Comparison of ENCODE assay signal across 10 cellular contexts in genomic region chr7:30143748-30144251, GRCh38. TPM values are rescaled to one million over a fixed set of nuclear protein-coding genes. Genes with fewer than 3 reads are reported as not detected.
A peak's percentile ranks its signal among the peaks of the same experiment; 100 is the strongest.
DNase-seq lines count a peak whose midpoint lies in the region; ATAC-seq and TF ChIP-seq lines count a peak whose summit lies in the region.
"Had no signal": no experiment of that assay in that cellular context is flagged by ENCODE, and none has a peak within 500 bp of the region (broad histone marks: within the 10 kb centered on the region; RNA-seq: fewer than 3 reads in every experiment).

No MANE protein-coding gene starts in this region.

- no peak overlapping the region for H3K4me3 ChIP-seq in neuronal stem cell (ENCODE audit: low read length in 2 of 2)

- no peak overlapping the region for H4K8ac ChIP-seq in neuronal stem cell (ENCODE audit: low read depth, low read length)

- H3K4me1 ChIP-seq in neuronal stem cell (ENCODE audit: control insufficient read depth in 2 of 2, insufficient read depth in 1 of 2, low read depth in 1 of 2, low read length in 2 of 2) = peaks cover 0 to 3% of the 10 kb centered on the region in 2 donors

- H3K36me3 Mint-ChIP-seq in nephron (ENCODE audit: low read depth) = no peaks in the 10 kb centered on the region

- H3K9ac ChIP-seq in neuronal stem cell (ENCODE audit: low read depth, low read length, poor library complexity) = no peak overlapping the region

- no peaks in the 10 kb centered on the region for H3K9me3 Mint-ChIP-seq in nephron

- no peak overlapping the region for H4K91ac ChIP-seq in neuronal stem cell (ENCODE audit: low read depth, low read length, poor library complexity)

- H3K23ac ChIP-seq in neuronal stem cell (ENCODE audit: low read depth, low read length, poor library complexity) = no peak overlapping the region

- H3K4me1 Mint-ChIP-seq in nephron = peaks cover 32% of the 10 kb centered on the region

- no peaks in the 10 kb centered on the region for H3K79me1 ChIP-seq in neuronal stem cell (ENCODE audit: low read depth, low read length)

- no peak overlapping the region for H3K27ac ChIP-seq in neuronal stem cell (replicated peaks; ENCODE audit: low read length)

- DNase-seq in EL = peak; percentile 37
- peak; percentile 95 for DNase-seq in NCI-H187 treated with DMSO at 0.1 percent for 48 hours (lab: John Stamatoyannopoulos, UW)
- peak; percentile 27 for DNase-seq in amniotic epithelial cell (ENCODE audit: low read depth)
- DNase-seq in GOT3 (lab: John Stamatoyannopoulos, UW) = no peak
- DNase-seq in neuronal stem cell (ENCODE audit: low spot score) = no peak
- DNase-seq: activated CD4-positive, alpha-beta T cell treated with anti-CD3 and anti-CD28 coated beads, Interleukin-2, amount 50 U/mL, for 48 hours; stimulated activated CD4-positive, alpha-beta T cell treated with anti-CD3 and anti-CD28 coated beads, Interleukin-4, amount 100 ng/mL, for 4 hours had no signal

- H3K9me3 ChIP-seq in neuronal stem cell (replicated peaks in 1 of 2; ENCODE audit: control insufficient read depth in 2 of 2, insufficient read depth in 1 of 2, low read depth in 1 of 2, low read length in 2 of 2) = no peaks in the 10 kb centered on the region

- WGBS in neuronal stem cell (ENCODE audit: extremely low coverage in 2 of 2, insufficient read length in 2 of 2, insufficient replicate concordance in 1 of 2), 2 donors = no CpG with 5 or more reads among the region's 1 CpG

- H2BK5ac ChIP-seq in neuronal stem cell (ENCODE audit: low read length) = no peak overlapping the region

- no peak overlapping the region for H3K14ac ChIP-seq in neuronal stem cell (ENCODE audit: low read length)

- no peaks in the 10 kb centered on the region for H3K36me3 ChIP-seq in neuronal stem cell (replicated peaks in 1 of 2; ENCODE audit: control insufficient read depth in 2 of 2, insufficient read depth in 2 of 2, low read length in 2 of 2)

- H3K18ac ChIP-seq in neuronal stem cell (ENCODE audit: low read length) = no peak overlapping the region

- H2AK5ac ChIP-seq in neuronal stem cell (ENCODE audit: low read depth, low read length) = no peak overlapping the region

- ATAC-seq in GM19035 (IDR thresholded peaks at IDR 0.05; ENCODE audit: unreplicated experiment) (no peak), HG03342 (IDR thresholded peaks at IDR 0.05; ENCODE audit: unreplicated experiment) (no peak)

- H3K4ac ChIP-seq in neuronal stem cell (ENCODE audit: low read length) = no peak overlapping the region

- no peak for TF ChIP-seq CTCF in nephron (IDR thresholded peaks at IDR 0.05; ENCODE audit: unreplicated experiment in 3 of 3)

- H2BK12ac ChIP-seq in neuronal stem cell (ENCODE audit: low read length) = no peak overlapping the region

- H3K4me3 Mint-ChIP-seq in nephron = no peak overlapping the region

- no peak overlapping the region for H3K4me2 ChIP-seq in neuronal stem cell (ENCODE audit: insufficient read depth, low read length, poor library complexity, severe bottlenecking)

- H2BK15ac ChIP-seq in neuronal stem cell (ENCODE audit: low read length) = no peak overlapping the region

- peak overlapping the region; percentile 56 to 89 (median 82) for H3K27ac Mint-ChIP-seq in nephron

- no peaks in the 10 kb centered on the region for H3K27me3 Mint-ChIP-seq in nephron (ENCODE audit: low read depth)

- no peaks in the 10 kb centered on the region for H3K27me3 ChIP-seq in neuronal stem cell (ENCODE audit: control insufficient read depth in 3 of 3, insufficient read depth in 3 of 3, low read depth in 1 of 3, low read length in 3 of 3)

- no peak overlapping the region for H2BK120ac ChIP-seq in neuronal stem cell (ENCODE audit: low read depth, low read length)

- H2AFZ ChIP-seq in neuronal stem cell (ENCODE audit: low read length) = no peak overlapping the region

RNA-seq across cellular contexts. Expression of gene MTURN, which starts 9.0 kb away (rescaled TPM):
- 9.0 TPM for polyA plus RNA-seq in neuronal stem cell (2013, experiment 1 of 2)
- 8.6 TPM for polyA plus RNA-seq in neuronal stem cell (2013, experiment 2 of 2)

Comparison
In these comparisons a context has a peak if more than half of its experiments do, and no peak if none do; other contexts are left out.
1. DNase-seq: peak in EL (single experiment), NCI-H187 treated with DMSO at 0.1 percent for 48 hours (single experiment) and amniotic epithelial cell (single experiment); none in GOT3 (single experiment) and neuronal stem cell (single experiment).